In the genomic region with DNA sequence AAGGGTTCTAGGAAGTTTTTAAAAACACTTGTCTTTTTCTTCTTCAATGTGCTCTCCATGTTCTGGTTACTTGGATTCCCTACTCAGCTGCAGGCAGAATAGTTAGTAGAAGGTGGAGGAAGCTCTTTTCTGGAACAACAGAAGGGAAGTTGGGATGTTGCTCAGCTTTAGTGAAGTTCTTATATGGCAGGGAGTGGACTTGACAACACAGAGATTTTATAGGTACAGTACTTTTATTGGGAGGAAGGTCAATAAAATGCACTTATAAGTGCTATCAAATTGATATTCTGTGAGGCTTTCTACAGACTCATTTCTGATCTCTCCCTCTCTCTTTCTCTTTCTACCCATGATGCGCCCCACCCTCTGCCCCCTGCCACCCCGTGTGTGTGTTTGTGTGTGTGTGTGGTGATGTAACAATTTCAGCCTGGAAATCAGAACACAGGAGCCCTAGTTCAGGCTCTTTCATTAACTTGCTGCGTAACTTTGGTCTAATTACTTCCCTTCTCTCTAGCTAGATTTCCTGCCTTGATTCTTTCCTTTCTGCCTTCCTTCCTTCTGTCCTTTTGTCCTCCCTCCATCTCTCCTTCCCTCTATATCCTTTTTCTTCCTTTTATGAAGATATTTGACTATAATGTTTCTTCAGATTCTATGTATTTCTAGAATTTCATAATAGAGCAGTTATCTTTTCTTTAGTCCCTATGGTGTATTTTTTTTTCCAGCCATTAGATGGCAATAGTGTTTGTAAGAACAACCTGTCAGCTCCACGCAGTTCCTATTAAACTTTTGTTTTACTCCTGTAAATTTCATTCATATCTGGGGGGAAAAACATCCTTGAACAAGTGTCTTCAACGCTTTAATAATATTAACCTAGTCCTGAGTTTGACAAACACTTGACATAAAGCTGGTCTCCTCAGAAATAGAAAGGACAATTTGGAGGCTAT, we compare ENCODE assay signal across 11 cellular contexts. TPM values are rescaled to one million over a fixed set of nuclear protein-coding genes. Genes with fewer than 3 reads are reported as not detected.
DNase-seq lines count a peak whose midpoint lies in the region; ATAC-seq, FAIRE-seq and TF ChIP-seq lines count a peak whose summit lies in the region.
"Had no signal": no experiment of that assay in that cellular context is flagged by ENCODE, and none has a peak within 500 bp of the region (broad histone marks: within the 10 kb centered on the region; RNA-seq: fewer than 3 reads in every experiment).

No MANE protein-coding gene starts in this region.

- H3K4me3 ChIP-seq in choroid plexus epithelial cell (ENCODE audit: low read depth, low read length) (no peak overlapping the region), pancreas (no peak overlapping the region), stomach (no peak overlapping the region)
- H3K4me3 ChIP-seq: SJSA1 had no signal

- FAIRE-seq in pancreas (lab: Jason Lieb, UNC) = peak; percentile 85

- H3K27me3 Mint-ChIP-seq in activated naive CD4-positive, alpha-beta T cell treated with anti-CD3 and anti-CD28 coated beads, Interleukin-2, amount 10 ng/mL, durations not matched to agents 7 days and 5 days = no peaks in the 10 kb centered on the region

- H3K4me1 Mint-ChIP-seq in activated naive CD4-positive, alpha-beta T cell treated with anti-CD3 and anti-CD28 coated beads, Interleukin-2, amount 10 ng/mL, durations not matched to agents 7 days and 5 days = peaks cover 23% of the 10 kb centered on the region

- peak; percentile 0 for DNase-seq in NCI-H82 (lab: John Stamatoyannopoulos, UW)
- no peak for DNase-seq in NCI-H82 treated with DMSO at 0.1 percent for 48 hours (lab: John Stamatoyannopoulos, UW; ENCODE audit: unreplicated experiment)
- peak; percentile 34 to 60 for DNase-seq in Kasumi-1 (lab: John Stamatoyannopoulos, UW)
- DNase-seq in choroid plexus epithelial cell (ENCODE audit: low read depth) = peak; percentile 42
- no peak for DNase-seq in pancreas
- DNase-seq in stomach = no peak
- DNase-seq in activated naive CD4-positive, alpha-beta T cell treated with anti-CD3 and anti-CD28 coated beads, Interleukin-2, amount 10 ng/mL, durations not matched to agents 7 days and 5 days = no peak
- DNase-seq: BE2C; effector memory CD4-positive, alpha-beta T cell had no signal

- CTCF ChIA-PET in activated naive CD4-positive, alpha-beta T cell treated with anti-CD3 and anti-CD28 coated beads, Interleukin-2, amount 10 ng/mL, durations not matched to agents 7 days and 5 days (lab: Charles Lee) = interaction anchor here (0.7 to 2.5 kb wide), 6 partner anchors 207 to 672 kb away, joined by 3 to 7 read pairs (median 4); no protein-coding TSS in a partner anchor

- H3K27ac ChIP-seq in pancreas (no peak overlapping the region), stomach (no peak overlapping the region)
- H3K27ac ChIP-seq: SJSA1 had no signal

- H3K4me3 Mint-ChIP-seq in activated naive CD4-positive, alpha-beta T cell treated with anti-CD3 and anti-CD28 coated beads, Interleukin-2, amount 10 ng/mL, durations not matched to agents 7 days and 5 days = no peak overlapping the region

- no peak for TF ChIP-seq EP300 in stomach (IDR thresholded peaks at IDR 0.05)

- H3K27me3 ChIP-seq in pancreas (peaks cover 0 to 26% (median 9%) of the 10 kb centered on the region in 4 donors), stomach (peaks cover 0 to 4% (median 0%) of the 10 kb centered on the region in 3 donors)
- H3K27me3 ChIP-seq: BE2C, SJSA1 had no signal

- intact Hi-C loops in pancreas (cut with DNase I) (no loop called here), stomach (cut with DNase I; ENCODE audit: low total_unique reads) (no loop called here)

- no peaks in the 10 kb centered on the region for H3K36me3 ChIP-seq in pancreas
- peaks cover 0 to 4% (median 0%) of the 10 kb centered on the region in 4 donors for H3K36me3 ChIP-seq in stomach
- H3K36me3 ChIP-seq: BE2C, SJSA1 had no signal

- H3K9me3 ChIP-seq in pancreas = no peaks in the 10 kb centered on the region
- no peaks in the 10 kb centered on the region for H3K9me3 ChIP-seq in stomach
- H3K9me3 ChIP-seq: BE2C, SJSA1 had no signal

- no peaks in the 10 kb centered on the region for H3K4me1 ChIP-seq in pancreas
- no peaks in the 10 kb centered on the region for H3K4me1 ChIP-seq in stomach
- H3K4me1 ChIP-seq: BE2C, SJSA1 had no signal

- H3K27ac Mint-ChIP-seq in activated naive CD4-positive, alpha-beta T cell treated with anti-CD3 and anti-CD28 coated beads, Interleukin-2, amount 10 ng/mL, durations not matched to agents 7 days and 5 days = no peak overlapping the region

- H3K9me3 Mint-ChIP-seq in activated naive CD4-positive, alpha-beta T cell treated with anti-CD3 and anti-CD28 coated beads, Interleukin-2, amount 10 ng/mL, durations not matched to agents 7 days and 5 days = no peaks in the 10 kb centered on the region

- ATAC-seq in pancreas (no peak), HG02642 (IDR thresholded peaks at IDR 0.05; ENCODE audit: poor library complexity, unreplicated experiment) (no peak)

- no peak for TF ChIP-seq CTCF in choroid plexus epithelial cell (conservative IDR thresholded peaks at IDR 0.05; ENCODE audit: low read depth, low read length)
- TF ChIP-seq CTCF in pancreas (IDR thresholded peaks at IDR 0.05) = peak in 1 of 4 donors; percentile 18
- TF ChIP-seq CTCF in stomach (IDR thresholded peaks at IDR 0.05) = peak in 1 of 7 experiments; percentile 7

- no peak for TF ChIP-seq POLR2A in stomach (IDR thresholded peaks at IDR 0.05)

- WGBS in pancreas, 2 donors = 23 to 27% methylated on average over 5 of the region's 5 CpGs
- 33 to 48% (median 45%) methylated on average over 5 of the region's 5 CpGs for WGBS in stomach, 5 donors

- no peaks in the 10 kb centered on the region for H3K36me3 Mint-ChIP-seq in activated naive CD4-positive, alpha-beta T cell treated with anti-CD3 and anti-CD28 coated beads, Interleukin-2, amount 10 ng/mL, durations not matched to agents 7 days and 5 days

RNA-seq across cellular contexts. Expression of a gene that starts 37.1 kb away (rescaled TPM):
- total RNA-seq in pancreas (1 to 10 TPM in 3 of 6 donors, under 1 TPM in 3; 0.31 to 2.7 (median 1.1) TPM), stomach (10 to 100 TPM; 11.4 to 94.7 (median 16.5) TPM)
- polyA plus RNA-seq in pancreas (under 1 TPM; 0.38 to 0.54 TPM), stomach (1 to 10 TPM in 2 of 3 donors, under 1 TPM in 1; 0.93 to 3.4 (median 3.2) TPM)

Comparison
In these comparisons a context has a peak if more than half of its experiments do, and no peak if none do; other contexts are left out.
1. DNase-seq: peak in NCI-H82 (single experiment), Kasumi-1 (2 of 2) and choroid plexus epithelial cell (single experiment); none in NCI-H82 treated with DMSO at 0.1 percent for 48 hours (single experiment), pancreas (0 of 6), stomach (single experiment) and activated naive CD4-positive, alpha-beta T cell treated with anti-CD3 and anti-CD28 coated beads, Interleukin-2, amount 10 ng/mL, durations not matched to agents 7 days and 5 days (single experiment).